ENCODE assay signal across 12 cellular contexts in genomic region chr1:221174598-221174997, GRCh38.
DNase-seq lines count a peak whose midpoint lies in the region; ATAC-seq, FAIRE-seq and TF ChIP-seq lines count a peak whose summit lies in the region.
"Had no signal": no experiment of that assay in that cellular context is flagged by ENCODE, and none has a peak within 500 bp of the region (broad histone marks: within the 10 kb centered on the region; RNA-seq: fewer than 3 reads in every experiment).

No MANE protein-coding gene starts in this region.

- no peaks in the 10 kb centered on the region for H3K36me3 ChIP-seq in BE2C
- no peaks in the 10 kb centered on the region for H3K36me3 ChIP-seq in HepG2 (replicated peaks in 1 of 2; ENCODE audit: control insufficient read depth in 1 of 2, insufficient read depth in 2 of 2, low read length in 2 of 2)
- no peaks in the 10 kb centered on the region for H3K36me3 ChIP-seq in CD8-positive, alpha-beta T cell (ENCODE audit: insufficient read depth, low read length)

- peak; percentile 65 for DNase-seq in BE2C
- peak; percentile 71 for DNase-seq in NCI-H446 treated with DMSO at 0.1 percent for 48 hours (lab: John Stamatoyannopoulos, UW)
- DNase-seq in epithelial cell of esophagus (ENCODE audit: low read depth), result no peak
- DNase-seq in HepG2 (ENCODE audit: low spot score), result no peak
- DNase-seq in stimulated activated CD4-positive, alpha-beta T cell treated with anti-CD3 and anti-CD28 coated beads, Interleukin-4, amount 100 ng/mL, for 24 hours, result no peak
- no peak for DNase-seq in CD8-positive, alpha-beta T cell
- DNase-seq: DND-41, hippocampal formation, NCI-H1048, T-helper 9 cell had no signal

- no peak overlapping the region for H3K9ac ChIP-seq in HepG2 (ENCODE audit: insufficient read depth, low read depth, low read length)

- TF ChIP-seq CTCF in BE2C (IDR thresholded peaks at IDR 0.05; ENCODE audit: low read depth, low read length), result peak; percentile 57
- peak; percentile 18 for TF ChIP-seq CTCF in epithelial cell of esophagus (IDR thresholded peaks at IDR 0.05; ENCODE audit: insufficient read depth, low read depth, low read length, missing control alignments)
- TF ChIP-seq CTCF in HepG2 (CRISPR knock-in tag; IDR thresholded peaks at IDR 0.05), result peak; percentile 20; the same call in 1 of the 2 replicates
- no peak for TF ChIP-seq CTCF in CD8-positive, alpha-beta T cell (IDR thresholded peaks at IDR 0.05)

- no peaks in the 10 kb centered on the region for H3K27me3 Mint-ChIP-seq in CD8-positive, alpha-beta T cell (ENCODE audit: low read depth)

- no peaks in the 10 kb centered on the region for H3K79me2 ChIP-seq in HepG2 (ENCODE audit: insufficient read depth, low read length)

- TF ChIP-seq RAD21 in HepG2 (CRISPR knock-in tag; IDR thresholded peaks at IDR 0.05), result no peak

- H3K4me1 ChIP-seq in BE2C (peaks cover 9% of the 10 kb centered on the region), HepG2 (ENCODE audit: insufficient read depth, low read length) (no peaks in the 10 kb centered on the region)
- no peaks in the 10 kb centered on the region for H3K4me1 ChIP-seq in CD8-positive, alpha-beta T cell (ENCODE audit: insufficient read depth, low read length)

- no peaks in the 10 kb centered on the region for H3K36me3 Mint-ChIP-seq in CD8-positive, alpha-beta T cell

- H3K27ac ChIP-seq in HepG2 (ENCODE audit: extremely low read length, insufficient read depth, low read length), result no peak overlapping the region
- H3K27ac ChIP-seq in CD8-positive, alpha-beta T cell (ENCODE audit: low read depth, low read length), result no peak overlapping the region

- FAIRE-seq in HepG2 (lab: Jason Lieb, UNC), result no peak

- H3K27me3 ChIP-seq in BE2C (no peaks in the 10 kb centered on the region), HepG2 (ENCODE audit: control insufficient read depth in 1 of 2, insufficient read depth in 2 of 2, low read length in 2 of 2) (no peaks in the 10 kb centered on the region; a peak in 1 of 5 replicates)
- no peaks in the 10 kb centered on the region for H3K27me3 ChIP-seq in CD8-positive, alpha-beta T cell (ENCODE audit: insufficient read depth, low read length)

- CTCF ChIA-PET in HepG2 (lab: Yijun Ruan, JAX; ENCODE audit: low intra/inter-chr PET ratio, low total read pairs), result no interaction called here
- CTCF ChIA-PET in CD8-positive, alpha-beta T cell (lab: Charles Lee), result no interaction called here

- H4K20me1 ChIP-seq in HepG2 (ENCODE audit: insufficient read depth, low read length), result no peaks in the 10 kb centered on the region

- H3K4me3 Mint-ChIP-seq in CD8-positive, alpha-beta T cell, result no peak overlapping the region

- no peaks in the 10 kb centered on the region for H3K4me1 Mint-ChIP-seq in CD8-positive, alpha-beta T cell (ENCODE audit: low read depth)

- BruUV-seq in HepG2 (replicated peaks; lab: Mats Ljungman, UMichigan), result no TSS peak

- WGBS in HepG2 (ENCODE audit: low lambda C conversion rate), result 0% methylated on average over 1 of the region's 5 CpGs

- intact Hi-C loops in HepG2 (cut with micrococcal nuclease; ENCODE audit: unreplicated experiment), result no loop called here
- intact Hi-C loops in CD8-positive, alpha-beta T cell (cut with DNase I, micrococcal nuclease), result no loop called here

- H3K9me3 Mint-ChIP-seq in CD8-positive, alpha-beta T cell, result peaks cover 7% of the 10 kb centered on the region

- H3K9me3 ChIP-seq in BE2C (no peaks in the 10 kb centered on the region), HepG2 (ENCODE audit: low read length) (no peaks in the 10 kb centered on the region)
- H3K9me3 ChIP-seq in CD8-positive, alpha-beta T cell (ENCODE audit: low read length), result no peaks in the 10 kb centered on the region

- H2AFZ ChIP-seq in HepG2 (ENCODE audit: low read length), result no peak overlapping the region

- TF ChIP-seq POLR2A in HepG2 (IDR thresholded peaks at IDR 0.05; ENCODE audit: insufficient read depth in 1 of 2, low read depth in 2 of 2, low read length in 2 of 2), result no peak

- in situ Hi-C loops in HepG2 (cut with HindIII; ENCODE audit: extremely low pct_ligation_motif_present, low pct_unique_long_range_greater_than_20kb), result no loop called here

- no peak overlapping the region for H3K27ac Mint-ChIP-seq in CD8-positive, alpha-beta T cell

- H3K4me3 ChIP-seq in BE2C (ENCODE audit: low read depth, low read length) (no peak overlapping the region), epithelial cell of esophagus (ENCODE audit: low read length) (no peak overlapping the region), HepG2 (replicated peaks in 1 of 3; ENCODE audit: insufficient read depth in 1 of 3, low read depth in 2 of 3, low read length in 3 of 3) (no peak overlapping the region)
- no peak overlapping the region for H3K4me3 ChIP-seq in CD8-positive, alpha-beta T cell (ENCODE audit: low read depth, low read length)

- no peak for TF ChIP-seq EP300 in HepG2 (IDR thresholded peaks at IDR 0.05; ENCODE audit: low read depth in 2 of 2, low read length in 2 of 2)
- no peak for TF ChIP-seq EP300 in HepG2 (CRISPR knock-in tag; IDR thresholded peaks at IDR 0.05; ENCODE audit: borderline replicate concordance)

- POLR2A ChIA-PET in HepG2 (lab: Yijun Ruan, JAX), result no interaction called here
- POLR2A ChIA-PET in CD8-positive, alpha-beta T cell (lab: Charles Lee), result no interaction called here

- H3K4me2 ChIP-seq in HepG2 (ENCODE audit: low read depth, low read length), result no peak overlapping the region

- ATAC-seq in HepG2 (peak; percentile 57; the same call in 2 of the 3 replicates), GM21515 (IDR thresholded peaks at IDR 0.05; ENCODE audit: unreplicated experiment) (no peak), GM21619 (IDR thresholded peaks at IDR 0.05; ENCODE audit: unreplicated experiment) (no peak)
- ATAC-seq in CD8-positive, alpha-beta T cell, result no peak

TF ChIP-seq in HepG2, 621 proteins besides CTCF, POLR2A, EP300 and RAD21:
- TF ChIP-seq YEATS2 (CRISPR knock-in tag; IDR thresholded peaks at IDR 0.05; ENCODE audit: borderline replicate concordance) (no peak), STAG1 (CRISPR knock-in tag; IDR thresholded peaks at IDR 0.05) (peak; percentile 25; the same call in 1 of the 2 replicates), PAX8 (CRISPR knock-in tag; IDR thresholded peaks at IDR 0.05; ENCODE audit: borderline replicate concordance) (no peak), HNRNPLL (IDR thresholded peaks at IDR 0.05; ENCODE audit: low read depth, low read length, poor library complexity, severe bottlenecking) (no peak), FOSL1 (CRISPR knock-in tag; IDR thresholded peaks at IDR 0.05; ENCODE audit: borderline replicate concordance) (no peak), EED (CRISPR knock-in tag; IDR thresholded peaks at IDR 0.05) (no peak), SALL2 (CRISPR knock-in tag; IDR thresholded peaks at IDR 0.05) (no peak), ATF6 (CRISPR knock-in tag; conservative IDR thresholded peaks at IDR 0.05) (no peak)

Comparison
In these comparisons a context has a peak if more than half of its experiments do, and no peak if none do; other contexts are left out.
1. DNase-seq: peak in BE2C (single experiment) and NCI-H446 treated with DMSO at 0.1 percent for 48 hours (single experiment); none in epithelial cell of esophagus (single experiment), HepG2 (single experiment), stimulated activated CD4-positive, alpha-beta T cell treated with anti-CD3 and anti-CD28 coated beads, Interleukin-4, amount 100 ng/mL, for 24 hours (single experiment) and CD8-positive, alpha-beta T cell (0 of 7).